In the genomic region with DNA sequence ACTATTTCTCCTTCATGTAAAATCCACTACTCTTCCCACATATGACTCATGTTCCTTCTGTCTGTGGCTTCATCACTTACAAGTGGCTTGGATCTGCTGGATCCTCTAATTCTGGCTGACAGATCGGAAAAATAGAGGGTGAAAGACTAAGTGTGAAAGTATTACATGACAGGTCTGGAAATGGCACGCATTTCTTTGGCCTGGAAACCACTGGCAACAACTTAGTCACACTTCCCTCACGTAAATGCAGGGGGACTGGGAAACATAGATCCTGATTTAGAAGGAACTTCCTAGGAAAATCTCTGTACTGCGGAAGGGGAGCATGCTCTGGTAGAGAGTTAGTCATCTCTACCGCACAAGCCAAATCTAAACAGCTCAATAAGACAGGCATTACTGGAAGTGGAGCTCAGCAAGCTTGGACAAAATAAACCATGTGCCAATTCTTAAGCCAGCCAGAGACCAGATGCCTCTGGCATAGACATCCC, we compare ENCODE assay signal across 9 cellular contexts.
DNase-seq lines count a peak whose midpoint lies in the region; ATAC-seq and TF ChIP-seq lines count a peak whose summit lies in the region.
"Had no signal": no experiment of that assay in that cellular context is flagged by ENCODE, and none has a peak within 500 bp of the region (broad histone marks: within the 10 kb centered on the region; RNA-seq: fewer than 3 reads in every experiment).

No MANE protein-coding gene starts in this region.

- no peaks in the 10 kb centered on the region for H3K36me3 ChIP-seq in SJSA1
- no peaks in the 10 kb centered on the region for H3K36me3 ChIP-seq in psoas muscle (ENCODE audit: insufficient read depth in 1 of 2, low read depth in 1 of 2)

- no peaks in the 10 kb centered on the region for H3K27me3 ChIP-seq in SJSA1 (replicated peaks)
- no peaks in the 10 kb centered on the region for H3K27me3 ChIP-seq in psoas muscle (ENCODE audit: insufficient read depth in 3 of 3, low read length in 2 of 3)

- H3K4me3 ChIP-seq in SJSA1, result no peak overlapping the region
- no peak overlapping the region for H3K4me3 ChIP-seq in fibroblast of pulmonary artery (replicated peaks; ENCODE audit: low read depth, low read length)
- no peak overlapping the region for H3K4me3 ChIP-seq in psoas muscle

- ATAC-seq in psoas muscle (peak; percentile 78 to 95 (median 87)), GM21526 (IDR thresholded peaks at IDR 0.05; ENCODE audit: low FRiP score, unreplicated experiment) (no peak)

- intact Hi-C loops in psoas muscle (cut with DNase I), result no loop called here

- WGBS in psoas muscle, 3 donors, result 19 to 25% (median 20%) methylated on average over 5 of the region's 5 CpGs

- peak overlapping the region; percentile 65 for H3K27ac ChIP-seq in SJSA1
- H3K27ac ChIP-seq in psoas muscle, result peak overlapping the region; percentile 47

- peaks cover 17% of the 10 kb centered on the region for H3K4me1 ChIP-seq in SJSA1 (replicated peaks)
- H3K4me1 ChIP-seq in psoas muscle, result peaks cover 5% of the 10 kb centered on the region

- H3K9me3 ChIP-seq in SJSA1 (replicated peaks) (no peaks in the 10 kb centered on the region), psoas muscle (no peaks in the 10 kb centered on the region)

- DNase-seq in Daoy (ENCODE audit: low read depth) (peak; percentile 98), SJSA1 (ENCODE audit: low read depth in 1 of 2, low spot score in 2 of 2) (peak; percentile 81 to 90), fibroblast of pulmonary artery (ENCODE audit: low read depth) (peak; percentile 99), psoas muscle (peak; percentile 39 to 41), NCI-H2081 (lab: John Stamatoyannopoulos, UW) (no peak)
- no peak for DNase-seq in activated CD4-positive, alpha-beta T cell treated with anti-CD3 and anti-CD28 coated beads, Interleukin-2, amount 50 U/mL, for 48 hours
- DNase-seq in stimulated activated naive CD4-positive, alpha-beta T cell (lab: John Stamatoyannopoulos, UW), result no peak
- DNase-seq: DND-41 had no signal

- TF ChIP-seq CTCF in fibroblast of pulmonary artery (IDR thresholded peaks at IDR 0.05; ENCODE audit: low read length, missing control alignments), result no peak
- no peak for TF ChIP-seq CTCF in psoas muscle (IDR thresholded peaks at IDR 0.05)

Comparison
In these comparisons a context has a peak if more than half of its experiments do, and no peak if none do; other contexts are left out.
1. DNase-seq: peak in Daoy (single experiment), SJSA1 (2 of 2), fibroblast of pulmonary artery (single experiment) and psoas muscle (2 of 2); none in activated CD4-positive, alpha-beta T cell treated with anti-CD3 and anti-CD28 coated beads, Interleukin-2, amount 50 U/mL, for 48 hours (0 of 2), stimulated activated naive CD4-positive, alpha-beta T cell (0 of 6) and NCI-H2081 (0 of 2).